Comparison of ENCODE assay signal across 13 cellular contexts in the genomic region with DNA sequence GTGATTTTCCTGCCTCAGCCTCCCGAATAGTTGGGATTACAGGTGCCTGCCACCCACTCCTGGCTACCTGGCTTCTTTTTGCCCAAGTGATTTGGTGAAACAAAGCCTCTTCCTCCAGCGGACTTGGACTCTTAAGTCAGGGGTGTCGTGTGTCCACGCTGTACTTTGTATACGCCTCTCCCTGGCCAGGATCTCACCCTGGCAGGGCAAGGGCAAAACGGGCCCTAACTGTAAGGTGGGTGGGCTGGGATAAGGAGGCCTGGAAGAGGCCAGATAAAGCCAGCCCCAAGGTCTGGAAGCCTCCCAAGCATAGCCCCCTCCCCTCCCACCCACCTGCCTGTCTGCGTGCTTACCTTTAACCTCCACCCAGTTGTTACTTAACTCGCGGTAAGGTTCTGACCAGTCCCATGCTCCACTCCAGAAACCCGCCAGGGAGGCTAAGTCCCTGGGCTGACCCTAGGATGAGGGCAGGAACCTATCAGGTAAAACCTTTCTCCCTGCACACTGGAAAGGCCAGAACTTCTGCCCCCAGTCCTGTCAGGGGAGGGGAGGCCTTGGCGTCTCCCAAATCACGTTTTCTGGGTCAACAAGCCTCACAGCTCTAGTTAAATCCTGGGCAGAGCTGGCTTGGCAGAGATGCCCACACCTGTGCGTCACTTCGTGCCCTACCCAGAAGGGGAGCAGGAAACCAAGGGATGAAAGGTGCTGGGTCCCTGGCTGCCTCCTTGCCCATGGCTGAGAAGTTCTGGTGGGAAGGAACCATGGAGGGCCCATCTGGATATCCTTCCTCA. TPM values are rescaled to one million over a fixed set of nuclear protein-coding genes. Genes with fewer than 3 reads are reported as not detected.
DNase-seq lines count a peak whose midpoint lies in the region; ATAC-seq, FAIRE-seq and TF ChIP-seq lines count a peak whose summit lies in the region.
"Had no signal": no experiment of that assay in that cellular context is flagged by ENCODE, and none has a peak within 500 bp of the region (broad histone marks: within the 10 kb centered on the region; RNA-seq: fewer than 3 reads in every experiment).

No MANE protein-coding gene starts in this region.

- TF ChIP-seq EP300 in A549 (IDR thresholded peaks at IDR 0.05), result no peak
- TF ChIP-seq EP300 in neural cell (conservative IDR thresholded peaks at IDR 0.05; ENCODE audit: poor library complexity, severe bottlenecking), result no peak

- no peaks in the 10 kb centered on the region for H3K79me2 ChIP-seq in neural cell (replicated peaks; ENCODE audit: insufficient read depth, low read length)

- no peak overlapping the region for H3K9ac ChIP-seq in neural cell (ENCODE audit: low read length)

- H4K20me1 ChIP-seq in neural cell (ENCODE audit: insufficient read depth), result no peaks in the 10 kb centered on the region

- H3K27me3 ChIP-seq in H7 (ENCODE audit: control insufficient read depth, insufficient read depth, low read length) (no peaks in the 10 kb centered on the region), neural cell (ENCODE audit: insufficient read depth, low read depth, low read length) (no peaks in the 10 kb centered on the region)

- H3K4me2 ChIP-seq in A549, result no peak overlapping the region
- no peak overlapping the region for H3K4me2 ChIP-seq in neural cell (ENCODE audit: low read length)

- TF ChIP-seq CTCF in A549 (IDR thresholded peaks at IDR 0.05) (no peak), coronary artery (IDR thresholded peaks at IDR 0.05) (no peak), neural cell (IDR thresholded peaks at IDR 0.05; ENCODE audit: poor library complexity, severe bottlenecking) (no peak), GM20000 (IDR thresholded peaks at IDR 0.05; ENCODE audit: extremely low read depth, missing control alignments) (no peak)

- WGBS in A549 (ENCODE audit: missing lambda C conversion rate), result 86% methylated on average over 13 of the region's 14 CpGs

- H3K4me3 ChIP-seq in A549 (no peak overlapping the region), H7 (ENCODE audit: insufficient read depth, low read depth, low read length) (no peak overlapping the region), coronary artery (no peak overlapping the region), neural cell (ENCODE audit: low read length) (no peak overlapping the region)

- no peaks in the 10 kb centered on the region for H3K9me3 ChIP-seq in A549
- no peaks in the 10 kb centered on the region for H3K9me3 ChIP-seq in neural cell (ENCODE audit: low read length)

- no peaks in the 10 kb centered on the region for H3K9me2 ChIP-seq in neural cell (ENCODE audit: insufficient read depth, low read length)

- no peak for TF ChIP-seq RAD21 in A549 (conservative IDR thresholded peaks at IDR 0.05 in 1 of 2, IDR thresholded peaks at IDR 0.05 in 1 of 2)
- TF ChIP-seq RAD21 in neural cell (conservative IDR thresholded peaks at IDR 0.05), result no peak

- H3K27ac ChIP-seq in A549 (peak overlapping the region in 1 of 2 experiments; percentile 29; a peak in 1 of 6 replicates), coronary artery (peak overlapping the region in 1 of 2 donors; percentile 3), neural cell (ENCODE audit: low read length) (no peak overlapping the region)

- DNase-seq in A549 (ENCODE audit: low read depth in 1 of 2, low spot score in 1 of 2), result no peak
- peak; percentile 31 for DNase-seq in H7
- DNase-seq in coronary artery (ENCODE audit: low spot score), result peak; percentile 70
- DNase-seq in T-helper 2 cell, result no peak
- no peak for DNase-seq in GM20000 (ENCODE audit: low spot score)
- DNase-seq in urothelium cell line (ENCODE audit: low spot score), result no peak
- DNase-seq: activated T-cell treated with anti-CD3 and anti-CD28 coated beads, Interleukin-2, amount 50 U/mL, for 48 hours; hippocampal formation; NCI-H1105; NCI-H226; small intestine had no signal

- POLR2A ChIA-PET in A549 (lab: Yijun Ruan, JAX), result interaction anchor here (0.6 to 1.0 kb wide), 2 partner anchors 9 to 38 kb away, joined by 3 to 4 read pairs; a partner anchor contains a TSS

- no peak overlapping the region for H2AFZ ChIP-seq in neural cell (ENCODE audit: low read depth, low read length)

- CTCF ChIA-PET in A549 (lab: Yijun Ruan, JAX), result interaction anchor here (1.9 to 2.1 kb wide), 4 partner anchors 10 to 76 kb away, joined by 6 to 20 read pairs (median 10); a partner anchor contains a TSS

- no peaks in the 10 kb centered on the region for H3F3A ChIP-seq in neural cell (ENCODE audit: insufficient read depth, low read length, poor library complexity, severe bottlenecking)

- H3K4me1 ChIP-seq in A549, result peaks cover 16% of the 10 kb centered on the region; the same call in 2 of the 3 replicates

- H3K36me3 ChIP-seq in H7 (replicated peaks; ENCODE audit: control insufficient read depth, insufficient read depth, low read length), result peaks cover 23% of the 10 kb centered on the region
- peaks cover 1% of the 10 kb centered on the region for H3K36me3 ChIP-seq in neural cell (ENCODE audit: insufficient read depth, low read length)

- TF ChIP-seq POLR2A in A549 (IDR thresholded peaks at IDR 0.05; ENCODE audit: low read length), result no peak

- FAIRE-seq in A549 (lab: Jason Lieb, UNC) (no peak), urothelium cell line (lab: Jason Lieb, UNC) (no peak)
- FAIRE-seq: small intestine had no signal

- ATAC-seq in A549, result peak in 1 of 2 experiments; percentile 17; a peak in 3 of 6 replicates
- no peak for ATAC-seq in HG02970 (IDR thresholded peaks at IDR 0.05; ENCODE audit: low FRiP score, unreplicated experiment)

TF ChIP-seq in A549, 52 proteins besides CTCF, POLR2A, EP300 and RAD21:
- TF ChIP-seq POLR2AphosphoS2 (conservative IDR thresholded peaks at IDR 0.05; ENCODE audit: low read length) (peak; percentile 38; the same call in 1 of the 2 replicates), ESRRA (IDR thresholded peaks at IDR 0.05; ENCODE audit: borderline replicate concordance, low read length) (no peak)
TF ChIP-seq in A549: peak in this region for 1.

TF ChIP-seq in neural cell, 6 proteins besides CTCF, POLR2A, EP300 and RAD21:
- TF ChIP-seq MXI1 (conservative IDR thresholded peaks at IDR 0.05; ENCODE audit: poor library complexity, severe bottlenecking) (no peak), SMC3 (conservative IDR thresholded peaks at IDR 0.05; ENCODE audit: poor library complexity) (no peak), POLR2AphosphoS5 (IDR thresholded peaks at IDR 0.05) (peak; percentile 28)

RNA-seq across cellular contexts. Expression of a gene that starts 8.4 kb away (rescaled TPM):
- polyA plus RNA-seq in A549 (2011; rRNA removed), result 45.7 and 46.7 TPM in 2 replicates
- 54.0 and 66.1 TPM in 2 replicates for polyA plus RNA-seq in A549 (2012; cell fraction: cytosol; rRNA removed)
- 121 and 140 TPM in 2 replicates for polyA plus RNA-seq in A549 (2012; cell fraction: nucleus; rRNA removed)
- polyA plus RNA-seq in A549 (2017; fragmentation: RNase III; extraction: RNeasy Plus Mini Kit Qiagen cat#74134 plus additional on column Dnase treatment), result 35.3 to 46.2 TPM (median 43.8 TPM) in 3 replicates
- 50.3 and 61.2 TPM in 2 replicates for polyA minus RNA-seq in A549 (2011; rRNA and poly(A)+ RNA removed)
- 51.5 and 56.6 TPM in 2 replicates for total RNA-seq in H7 (2014; rRNA removed; shearing (Covaris generic))
- polyA plus RNA-seq in neural cell, result 195 and 253 TPM in 2 replicates
- 67.1 and 102 TPM in 2 replicates for polyA minus RNA-seq in neural cell

RNA-seq across cellular contexts. Expression of a gene that starts 8.5 kb away (rescaled TPM):
- polyA plus RNA-seq in A549 (2011; rRNA removed) (28.8 and 33.4 TPM in 2 replicates), A549 (2017; fragmentation: RNase III; extraction: RNeasy Plus Mini Kit Qiagen cat#74134 plus additional on column Dnase treatment) (48.5 to 54.3 TPM (median 48.5 TPM) in 3 replicates), neural cell (38.4 and 60.5 TPM in 2 replicates)
- polyA plus RNA-seq in A549 (2012; cell fraction: cytosol; rRNA removed), result 58.4 and 73.6 TPM in 2 replicates
- polyA plus RNA-seq in A549 (2012; cell fraction: nucleus; rRNA removed), result 162 and 204 TPM in 2 replicates
- polyA minus RNA-seq in A549 (2011; rRNA and poly(A)+ RNA removed), result 49.9 and 61.5 TPM in 2 replicates
- total RNA-seq in H7 (2014; rRNA removed; shearing (Covaris generic)), result 84.9 and 92.2 TPM in 2 replicates
- polyA minus RNA-seq in neural cell, result 19.2 and 29.2 TPM in 2 replicates

RNA-seq across cellular contexts. Expression of a gene that starts 15.7 kb away (rescaled TPM):
- 0.06 and 0.11 TPM in 2 replicates for polyA plus RNA-seq in A549 (2011; rRNA removed)
- polyA plus RNA-seq in A549 (2012; cell fraction: cytosol; rRNA removed), result 0.04 and 0.12 TPM in 2 replicates
- 0.12 TPM in 1 of 2 replicates, not detected in the other for polyA plus RNA-seq in A549 (2012; cell fraction: nucleus; rRNA removed)
- 0.04 to 0.08 TPM (median 0.06 TPM) in 3 replicates for polyA plus RNA-seq in A549 (2017; fragmentation: RNase III; extraction: RNeasy Plus Mini Kit Qiagen cat#74134 plus additional on column Dnase treatment)
- polyA minus RNA-seq in A549 (2011; rRNA and poly(A)+ RNA removed), result 0.33 TPM in 1 of 2 replicates, not detected in the other
- 0.26 and 0.42 TPM in 2 replicates for total RNA-seq in H7 (2014; rRNA removed; shearing (Covaris generic))
- polyA plus RNA-seq in neural cell, result 14.5 and 19.4 TPM in 2 replicates
- polyA minus RNA-seq in neural cell, result 19.2 and 23.9 TPM in 2 replicates

RNA-seq across cellular contexts. Expression of a gene that starts 59.1 kb away (rescaled TPM):
- polyA plus RNA-seq in A549 (2011; rRNA removed) (4.9 and 5.5 TPM in 2 replicates), A549 (2017; fragmentation: RNase III; extraction: RNeasy Plus Mini Kit Qiagen cat#74134 plus additional on column Dnase treatment) (9.4 to 9.6 TPM (median 9.5 TPM) in 3 replicates), neural cell (54.1 and 59.7 TPM in 2 replicates)
- 15.0 and 22.1 TPM in 2 replicates for polyA plus RNA-seq in A549 (2012; cell fraction: cytosol; rRNA removed)
- 19.8 and 27.2 TPM in 2 replicates for polyA plus RNA-seq in A549 (2012; cell fraction: nucleus; rRNA removed)
- 4.1 and 5.1 TPM in 2 replicates for polyA minus RNA-seq in A549 (2011; rRNA and poly(A)+ RNA removed)
- 13.7 and 19.3 TPM in 2 replicates for total RNA-seq in H7 (2014; rRNA removed; shearing (Covaris generic))
- polyA minus RNA-seq in neural cell, result 19.9 and 22.4 TPM in 2 replicates

Comparison
In these comparisons a context has a peak if more than half of its experiments do, and no peak if none do; other contexts are left out.
1. DNase-seq: peak in H7 (single experiment) and coronary artery (single experiment); none in A549 (0 of 2), T-helper 2 cell (0 of 5), GM20000 (single experiment) and urothelium cell line (single experiment).
2. RNA of a gene that starts 15.7 kb away (polyA plus RNA-seq): 14.5 to 19.4 TPM in neural cell; 0.04 to 0.12 TPM in A549; every median in the first group is over 10 times any median in the second.